Comparison of ENCODE assay signal across 14 cellular contexts in the genomic region with DNA sequence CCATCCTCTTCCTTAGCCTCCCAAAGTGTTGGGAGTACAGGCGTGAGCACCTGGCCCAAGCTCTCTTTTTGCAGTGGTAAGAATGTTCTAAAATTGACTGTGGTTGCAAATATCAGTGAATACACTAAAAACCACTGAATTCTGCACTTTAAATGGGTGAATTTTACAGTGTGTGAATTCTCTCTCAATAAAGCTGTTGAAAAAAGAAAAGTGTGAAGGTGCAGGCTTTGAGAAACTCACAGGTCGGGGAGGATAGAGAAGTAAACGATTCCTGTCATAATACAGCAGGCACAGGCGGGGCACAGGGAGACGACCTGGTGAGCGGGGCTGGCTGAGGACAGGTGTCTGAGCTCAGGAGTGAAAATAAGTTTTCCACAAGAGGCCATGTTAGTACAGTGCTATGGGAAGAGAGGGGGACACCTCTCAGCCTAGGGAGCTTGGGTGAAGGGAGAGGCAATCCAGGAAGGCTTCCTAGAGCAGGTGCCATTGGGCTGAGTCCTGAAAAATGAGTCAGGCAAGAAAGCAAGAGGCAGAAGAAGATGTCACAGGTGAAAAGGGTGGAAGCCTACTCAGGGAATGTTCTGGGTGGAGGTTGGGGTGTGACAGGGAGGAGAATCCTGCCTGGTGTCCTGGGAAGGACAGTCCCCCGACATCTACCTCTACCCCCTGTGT. TPM values are rescaled to one million over a fixed set of nuclear protein-coding genes. Genes with fewer than 3 reads are reported as not detected.
DNase-seq lines count a peak whose midpoint lies in the region; ATAC-seq lines count a peak whose summit lies in the region.
"Had no signal": no experiment of that assay in that cellular context is flagged by ENCODE, and none has a peak within 500 bp of the region (broad histone marks: within the 10 kb centered on the region; RNA-seq: fewer than 3 reads in every experiment).

No MANE protein-coding gene starts in this region.

- H3K27ac Mint-ChIP-seq in T-helper 1 cell treated with Interleukin-12 subunit alpha and Interleukin-12 subunit beta and Interleukin-4 antibody, amounts not matched to agents 30 μg/mL and 1 μg/mL, for 36 hours: peak overlapping the region; percentile 86
- peak overlapping the region in 2 of 3 donors; percentile 92 to 94 for H3K27ac Mint-ChIP-seq in IgD-negative memory B cell
- peak overlapping the region; percentile 87 for H3K27ac Mint-ChIP-seq in activated naive CD8-positive, alpha-beta T cell
- H3K27ac Mint-ChIP-seq in natural killer cell treated with Interleukin-12 subunit alpha and Interleukin-12 subunit beta and Interleukin-15 and Interleukin-18, amount 100 ng/mL, for 72 hours: peak overlapping the region; percentile 50 to 75

- H3K4me3 Mint-ChIP-seq in T-helper 1 cell treated with Interleukin-12 subunit alpha and Interleukin-12 subunit beta and Interleukin-4 antibody, amounts not matched to agents 30 μg/mL and 1 μg/mL, for 36 hours: peak overlapping the region; percentile 40
- H3K4me3 Mint-ChIP-seq in IgD-negative memory B cell: peak overlapping the region in 3 of 4 donors; percentile 12 to 90 (median 85)
- peak overlapping the region; percentile 53 for H3K4me3 Mint-ChIP-seq in activated naive CD8-positive, alpha-beta T cell
- peak overlapping the region; percentile 79 for H3K4me3 Mint-ChIP-seq in natural killer cell treated with Interleukin-12 subunit alpha and Interleukin-12 subunit beta and Interleukin-15 and Interleukin-18, amount 100 ng/mL, for 72 hours

- DNase-seq in T-helper 1 cell: no peak
- no peak for DNase-seq in natural killer cell treated with Interleukin-12 subunit alpha and Interleukin-12 subunit beta and Interleukin-15 and Interleukin-18, amount 100 ng/mL, for 72 hours (ENCODE audit: low spot score)
- DNase-seq in AG08396 (ENCODE audit: low spot score): no peak
- no peak for DNase-seq in OCI-M1 (lab: John Stamatoyannopoulos, UW)
- DNase-seq in stimulated activated CD4-positive, alpha-beta T cell treated with anti-CD3 and anti-CD28 coated beads, Interleukin-15, amount 100 ng/mL, for 24 hours: no peak
- DNase-seq: NCI-H1694, PC-3 had no signal

- no peaks in the 10 kb centered on the region for H3K27me3 Mint-ChIP-seq in T-helper 1 cell treated with Interleukin-12 subunit alpha and Interleukin-12 subunit beta and Interleukin-4 antibody, amounts not matched to agents 30 μg/mL and 1 μg/mL, for 36 hours (ENCODE audit: low read depth)
- H3K27me3 Mint-ChIP-seq in IgD-negative memory B cell: peaks cover 6% of the 10 kb centered on the region
- H3K27me3 Mint-ChIP-seq in activated naive CD8-positive, alpha-beta T cell: no peaks in the 10 kb centered on the region
- H3K27me3 Mint-ChIP-seq in natural killer cell treated with Interleukin-12 subunit alpha and Interleukin-12 subunit beta and Interleukin-15 and Interleukin-18, amount 100 ng/mL, for 72 hours: no peaks in the 10 kb centered on the region

- peaks cover 2% of the 10 kb centered on the region for H3K36me3 Mint-ChIP-seq in T-helper 1 cell treated with Interleukin-12 subunit alpha and Interleukin-12 subunit beta and Interleukin-4 antibody, amounts not matched to agents 30 μg/mL and 1 μg/mL, for 36 hours (ENCODE audit: low read depth)
- no peaks in the 10 kb centered on the region for H3K36me3 Mint-ChIP-seq in IgD-negative memory B cell
- H3K36me3 Mint-ChIP-seq in activated naive CD8-positive, alpha-beta T cell: no peaks in the 10 kb centered on the region
- H3K36me3 Mint-ChIP-seq in natural killer cell treated with Interleukin-12 subunit alpha and Interleukin-12 subunit beta and Interleukin-15 and Interleukin-18, amount 100 ng/mL, for 72 hours: no peaks in the 10 kb centered on the region

- no peak for ATAC-seq in natural killer cell treated with Interleukin-12 subunit alpha and Interleukin-12 subunit beta and Interleukin-15 and Interleukin-18, amount 100 ng/mL, for 72 hours
- ATAC-seq: PC-3, SK-N-SH treated with all-trans-retinoic acid at 6 μM for 48 hours had no signal

- peaks cover 70% of the 10 kb centered on the region for H3K4me1 Mint-ChIP-seq in T-helper 1 cell treated with Interleukin-12 subunit alpha and Interleukin-12 subunit beta and Interleukin-4 antibody, amounts not matched to agents 30 μg/mL and 1 μg/mL, for 36 hours (ENCODE audit: low read depth)
- peaks cover 15 to 34% (median 18%) of the 10 kb centered on the region in 3 donors for H3K4me1 Mint-ChIP-seq in IgD-negative memory B cell
- peaks cover 38% of the 10 kb centered on the region for H3K4me1 Mint-ChIP-seq in activated naive CD8-positive, alpha-beta T cell (ENCODE audit: low read depth)
- peaks cover 56 to 64% of the 10 kb centered on the region in 2 donors for H3K4me1 Mint-ChIP-seq in natural killer cell treated with Interleukin-12 subunit alpha and Interleukin-12 subunit beta and Interleukin-15 and Interleukin-18, amount 100 ng/mL, for 72 hours (ENCODE audit: low read depth in 2 of 2)

- H3K9me3 Mint-ChIP-seq in T-helper 1 cell treated with Interleukin-12 subunit alpha and Interleukin-12 subunit beta and Interleukin-4 antibody, amounts not matched to agents 30 μg/mL and 1 μg/mL, for 36 hours: peaks cover 4% of the 10 kb centered on the region
- no peaks in the 10 kb centered on the region for H3K9me3 Mint-ChIP-seq in IgD-negative memory B cell
- no peaks in the 10 kb centered on the region for H3K9me3 Mint-ChIP-seq in activated naive CD8-positive, alpha-beta T cell (ENCODE audit: low read depth)
- no peaks in the 10 kb centered on the region for H3K9me3 Mint-ChIP-seq in natural killer cell treated with Interleukin-12 subunit alpha and Interleukin-12 subunit beta and Interleukin-15 and Interleukin-18, amount 100 ng/mL, for 72 hours

RNA-seq across cellular contexts. Expression of gene LIF, which starts 26.1 kb away (rescaled TPM):
- not detected for polyA plus RNA-seq in IgD-negative memory B cell
- total RNA-seq in natural killer cell treated with Interleukin-12 subunit alpha and Interleukin-12 subunit beta and Interleukin-15 and Interleukin-18, amount 100 ng/mL, for 72 hours: 100 to 1,000 TPM in 1 of 2 donors, 10 to 100 TPM in 1; 63.3 to 125 TPM
- total RNA-seq: temporal lobe had no signal

RNA-seq across cellular contexts. Expression of gene OSM, which starts 46.2 kb away (rescaled TPM):
- 0.79 TPM for polyA plus RNA-seq in IgD-negative memory B cell
- 10 to 100 TPM; 15.5 to 38.7 TPM for total RNA-seq in natural killer cell treated with Interleukin-12 subunit alpha and Interleukin-12 subunit beta and Interleukin-15 and Interleukin-18, amount 100 ng/mL, for 72 hours
- total RNA-seq: G401, kidney epithelial cell, PC-3 had no signal
